In the genomic region with DNA sequence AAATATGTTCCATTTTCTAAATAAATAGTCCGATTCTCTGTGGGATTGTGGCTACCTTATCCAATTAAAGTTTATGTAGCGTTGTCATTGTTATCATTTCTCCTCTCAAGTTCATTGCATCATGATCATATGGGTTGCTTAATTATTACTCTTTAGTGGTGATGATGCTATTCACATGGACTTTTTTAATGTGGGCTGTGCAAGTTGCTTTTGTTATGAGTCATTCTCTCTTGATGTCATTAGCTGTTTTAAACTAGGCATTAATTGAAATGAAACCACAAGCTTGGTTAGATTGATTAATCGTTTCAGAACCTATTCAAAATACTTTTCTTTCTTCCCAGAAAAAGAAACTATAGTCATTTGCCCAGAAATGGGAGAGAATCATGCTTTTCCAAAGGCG, we compare ENCODE assay signal across 11 cellular contexts.
DNase-seq lines count a peak whose midpoint lies in the region; ATAC-seq and TF ChIP-seq lines count a peak whose summit lies in the region.
"Had no signal": no experiment of that assay in that cellular context is flagged by ENCODE, and none has a peak within 500 bp of the region (broad histone marks: within the 10 kb centered on the region; RNA-seq: fewer than 3 reads in every experiment).

No MANE protein-coding gene starts in this region.

- in situ Hi-C loops in ACHN (cut with HindIII; ENCODE audit: low pct_ligation_motif_present, low pct_unique_long_range_greater_than_20kb, low sequenced_read_pairs) = no loop called here

- no peak for TF ChIP-seq CTCF in foreskin fibroblast (IDR thresholded peaks at IDR 0.05; ENCODE audit: low read depth, low read length)

- ATAC-seq in HG02870 (IDR thresholded peaks at IDR 0.05; ENCODE audit: unreplicated experiment) = no peak
- ATAC-seq in HG02885 (IDR thresholded peaks at IDR 0.05; ENCODE audit: poor library complexity, unreplicated experiment) = no peak
- no peak for ATAC-seq in GM18870 (IDR thresholded peaks at IDR 0.05; ENCODE audit: unreplicated experiment)

- DNase-seq in ACHN (peak; percentile 37), HCEC 1CT (peak; percentile 75), SW480 (ENCODE audit: low spot score) (peak; percentile 78), foreskin fibroblast (peak; percentile 57 to 75), UCSD-AML1 (lab: John Stamatoyannopoulos, UW; ENCODE audit: unreplicated experiment) (no peak)
- DNase-seq: CD8-positive, alpha-beta memory T cell; mesendoderm; NCI-H1092 had no signal

- peak overlapping the region in 1 of 2 donors; percentile 2 for H3K4me3 ChIP-seq in foreskin fibroblast (ENCODE audit: low read depth in 1 of 2, low read length in 2 of 2)
